13 cellular contexts compared by ENCODE assay signal in genomic region chr11:93476796-93477195, GRCh38.
DNase-seq lines count a peak whose midpoint lies in the region; ATAC-seq and TF ChIP-seq lines count a peak whose summit lies in the region.
"Had no signal": no experiment of that assay in that cellular context is flagged by ENCODE, and none has a peak within 500 bp of the region (broad histone marks: within the 10 kb centered on the region; RNA-seq: fewer than 3 reads in every experiment).

No MANE protein-coding gene starts in this region.

- ATAC-seq in HG03045 (IDR thresholded peaks at IDR 0.05; ENCODE audit: unreplicated experiment), result no peak
- ATAC-seq: activated CD8-positive, alpha-beta T cell treated with anti-CD3 and anti-CD28 coated beads, Interleukin-2, amount 10 ng/mL, durations not matched to agents 7 days and 5 days had no signal

- POLR2A ChIA-PET in AG04449 (lab: Yijun Ruan, JAX), result no interaction called here

- no peak for TF ChIP-seq CTCF in AG04449 (IDR thresholded peaks at IDR 0.05; ENCODE audit: insufficient read depth, low read length, missing control alignments)
- TF ChIP-seq CTCF in fibroblast of villous mesenchyme (IDR thresholded peaks at IDR 0.05; ENCODE audit: insufficient read depth, low read depth, low read length), result no peak
- TF ChIP-seq CTCF in GM10266 (IDR thresholded peaks at IDR 0.05; ENCODE audit: control insufficient read depth, insufficient read depth, low read depth, missing control alignments), result no peak

- DNase-seq in AG04449 (ENCODE audit: low read depth, low spot score) (peak; percentile 31), LHCN-M2 (ENCODE audit: low read depth) (peak; percentile 30), amniotic stem cell (lab: John Stamatoyannopoulos, UW) (peak; percentile 6), fibroblast of villous mesenchyme (ENCODE audit: low read depth) (peak; percentile 76), GM10266 (ENCODE audit: extremely low spot score) (no peak), retina (no peak)
- no peak for DNase-seq in NK-92 treated with Interleukin-12 subunit alpha and Interleukin-12 subunit beta, amount 100 ng/mL, for 24 hours (lab: John Stamatoyannopoulos, UW)
- DNase-seq: ACHN; activated CD8-positive, alpha-beta T cell treated with anti-CD3 and anti-CD28 coated beads, Interleukin-2, amount 10 ng/mL, durations not matched to agents 7 days and 5 days; activated gamma-delta T cell; midbrain; NCI-H1105 had no signal

- H3K4me3 ChIP-seq in AG04449 (ENCODE audit: low read depth, low read length) (no peak overlapping the region), fibroblast of villous mesenchyme (ENCODE audit: low read depth, low read length) (no peak overlapping the region)

- CTCF ChIA-PET in AG04449 (lab: Yijun Ruan, JAX), result no interaction called here

Comparison
In these comparisons a context has a peak if more than half of its experiments do, and no peak if none do; other contexts are left out.
1. DNase-seq: peak in AG04449 (single experiment), LHCN-M2 (single experiment), amniotic stem cell (single experiment) and fibroblast of villous mesenchyme (single experiment); none in GM10266 (single experiment), retina (single experiment) and NK-92 treated with Interleukin-12 subunit alpha and Interleukin-12 subunit beta, amount 100 ng/mL, for 24 hours (single experiment).